In the genomic region with DNA sequence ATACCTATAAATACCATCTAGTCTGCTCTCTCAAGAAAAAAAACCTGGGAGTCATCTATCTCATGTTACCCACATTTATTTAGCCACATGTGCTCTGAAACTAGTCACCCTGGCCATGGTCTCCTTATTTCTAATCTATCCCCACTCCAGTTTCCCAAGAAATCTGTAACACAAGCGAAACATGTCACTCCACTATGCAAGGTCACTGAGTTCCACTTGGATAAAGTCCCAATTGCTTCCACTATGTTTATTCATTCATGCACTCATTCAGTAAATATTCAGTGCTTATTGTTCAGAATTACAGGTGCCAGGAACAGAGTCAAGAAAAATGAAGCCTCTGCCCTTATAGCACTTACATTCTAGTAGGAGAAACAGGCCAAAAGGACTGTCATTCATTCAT, we compare ENCODE assay signal across 21 cellular contexts.
"Had no signal": no experiment of that assay in that cellular context is flagged by ENCODE, and none has a peak within 500 bp of the region (broad histone marks: within the 10 kb centered on the region; RNA-seq: fewer than 3 reads in every experiment).

No MANE protein-coding gene starts in this region.

- ATAC-seq: activated CD8-positive, alpha-beta T cell treated with anti-CD3 and anti-CD28 coated beads for 36 hours; activated naive CD4-positive, alpha-beta T cell treated with anti-CD3 and anti-CD28 coated beads, Interleukin-2, amount 50 U/mL, for 72 hours; lower lobe of right lung; pancreas; stimulated activated memory B cell treated with anti-CD40 and anti-IgM and Interleukin-4, amounts not matched to agents 10 μg/mL and 1 μg/mL and 100 μg/mL, for 72 hours had no signal

- H3K4me2 ChIP-seq: neural progenitor cell had no signal

- H3K9ac ChIP-seq: neural progenitor cell had no signal

- H3K4me1 Mint-ChIP-seq: activated B cell treated with CpG ODN at 0.5 μM for 24 hours; mesothelial cell of epicardium; naive B cell; neural progenitor cell; stimulated activated memory B cell treated with anti-CD40 and anti-IgM and Interleukin-4, amounts not matched to agents 10 μg/mL and 1 μg/mL and 100 μg/mL, for 72 hours had no signal

- H3K27me3 ChIP-seq: brain microvascular endothelial cell, neural progenitor cell, pancreas, thyroid gland had no signal

- H3K9me3 Mint-ChIP-seq: activated B cell treated with CpG ODN at 0.5 μM for 24 hours had no signal

- H3K9me3 ChIP-seq: lower lobe of right lung, pancreas, thyroid gland had no signal

- H3K27ac Mint-ChIP-seq: activated B cell treated with CpG ODN at 0.5 μM for 24 hours; activated CD8-positive, alpha-beta T cell treated with anti-CD3 and anti-CD28 coated beads for 36 hours; activated naive CD4-positive, alpha-beta T cell treated with anti-CD3 and anti-CD28 coated beads, Interleukin-2, amount 50 U/mL, for 72 hours; endodermal cell; mesothelial cell of epicardium; naive B cell; neural progenitor cell; stimulated activated memory B cell treated with anti-CD40 and anti-IgM and Interleukin-4, amounts not matched to agents 10 μg/mL and 1 μg/mL and 100 μg/mL, for 72 hours had no signal

- H2AFZ ChIP-seq: neural progenitor cell had no signal

- H3K4me1 ChIP-seq: lower lobe of right lung, neural progenitor cell, pancreas, thyroid gland had no signal

- FAIRE-seq: pancreas had no signal

- H3K4me3 Mint-ChIP-seq: activated B cell treated with CpG ODN at 0.5 μM for 24 hours; activated CD8-positive, alpha-beta T cell treated with anti-CD3 and anti-CD28 coated beads for 36 hours; endodermal cell; mesothelial cell of epicardium; naive B cell; neural progenitor cell; stimulated activated memory B cell treated with anti-CD40 and anti-IgM and Interleukin-4, amounts not matched to agents 10 μg/mL and 1 μg/mL and 100 μg/mL, for 72 hours had no signal

- H3K27me3 Mint-ChIP-seq: activated CD8-positive, alpha-beta T cell treated with anti-CD3 and anti-CD28 coated beads for 36 hours had no signal

- H3K27ac ChIP-seq: brain microvascular endothelial cell, lower lobe of right lung, neural progenitor cell, pancreas, thyroid gland had no signal

- DNase-seq: activated B cell treated with CpG ODN at 0.5 μM for 24 hours; activated CD4-positive, alpha-beta T cell treated with anti-CD3 and anti-CD28 coated beads for 48 hours; activated CD8-positive, alpha-beta T cell treated with anti-CD3 and anti-CD28 coated beads for 36 hours; activated effector memory CD4-positive, alpha-beta T cell treated with anti-CD3 and anti-CD28 coated beads, Interleukin-2, amount 50 U/mL, for 16 hours; activated T-cell treated with anti-CD3 and anti-CD28 coated beads, Interleukin-2, amount 50 U/mL, for 48 hours; amniotic stem cell; brain microvascular endothelial cell; cerebellar nuclear complex; dermis blood vessel endothelial cell; endodermal cell; erythroblast; lower lobe of right lung; naive B cell; pancreas; stimulated activated CD4-positive, alpha-beta T cell treated with anti-CD3 and anti-CD28 coated beads, Interleukin-2, amount 100 ng/mL, for 48 hours; T-helper 2 cell; thyroid gland had no signal

- H3K4me3 ChIP-seq: lower lobe of right lung, neural progenitor cell, pancreas, thyroid gland had no signal

- H3K36me3 Mint-ChIP-seq: activated naive CD4-positive, alpha-beta T cell treated with anti-CD3 and anti-CD28 coated beads, Interleukin-2, amount 50 U/mL, for 72 hours; mesothelial cell of epicardium; naive B cell; neural progenitor cell; stimulated activated memory B cell treated with anti-CD40 and anti-IgM and Interleukin-4, amounts not matched to agents 10 μg/mL and 1 μg/mL and 100 μg/mL, for 72 hours had no signal

- H3K36me3 ChIP-seq: brain microvascular endothelial cell, lower lobe of right lung, neural progenitor cell, pancreas, thyroid gland had no signal
